9 cellular contexts compared by ENCODE assay signal in genomic region chr11:60700689-60701508, GRCh38. TPM values are rescaled to one million over a fixed set of nuclear protein-coding genes. Genes with fewer than 3 reads are reported as not detected.
DNase-seq lines count a peak whose midpoint lies in the region; ATAC-seq and TF ChIP-seq lines count a peak whose summit lies in the region.
"Had no signal": no experiment of that assay in that cellular context is flagged by ENCODE, and none has a peak within 500 bp of the region (broad histone marks: within the 10 kb centered on the region; RNA-seq: fewer than 3 reads in every experiment).

No MANE protein-coding gene starts in this region.

- H2AFZ ChIP-seq in Karpas-422 (ENCODE audit: low read length) (no peak overlapping the region), SK-N-SH (ENCODE audit: low read depth) (no peak overlapping the region)

- no peaks in the 10 kb centered on the region for H4K20me1 ChIP-seq in Karpas-422 (ENCODE audit: insufficient read depth, low read depth, low read length)
- H4K20me1 ChIP-seq in SK-N-SH (ENCODE audit: insufficient read depth), result no peaks in the 10 kb centered on the region

- H3K4me3 ChIP-seq in Karpas-422 (ENCODE audit: low read length) (no peak overlapping the region), SK-N-SH (ENCODE audit: low read depth in 2 of 2, low read length in 1 of 2) (no peak overlapping the region), ascending aorta (no peak overlapping the region)

- H3K4me2 ChIP-seq in Karpas-422 (ENCODE audit: low read depth, low read length, poor library complexity, severe bottlenecking) (no peak overlapping the region), SK-N-SH (no peak overlapping the region)

- DNase-seq in DMS53 (lab: John Stamatoyannopoulos, UW) (peak; percentile 90), Karpas-422 (peak; percentile 75), SK-N-SH (peak; percentile 27), kidney glomerular epithelial cell (lab: John Stamatoyannopoulos, UW) (peak; percentile 13), ascending aorta (ENCODE audit: low spot score in 2 of 2) (no peak)
- no peak for DNase-seq in activated effector memory CD4-positive, alpha-beta T cell treated with anti-CD3 and anti-CD28 coated beads, Interleukin-2, amount 50 U/mL, for 16 hours
- no peak for DNase-seq in activated T-cell treated with anti-CD3 and anti-CD28 coated beads, Interleukin-2, amount 50 U/mL, for 4 hours

- H3K9ac ChIP-seq in Karpas-422 (ENCODE audit: low read length) (no peak overlapping the region), SK-N-SH (no peak overlapping the region)

- H3K36me3 Mint-ChIP-seq in activated T-cell treated with anti-CD3 and anti-CD28 coated beads, Interleukin-2, amount 50 U/mL, for 4 hours (ENCODE audit: insufficient read depth), result no peaks in the 10 kb centered on the region

- POLR2A ChIA-PET in SK-N-SH (lab: Yijun Ruan, JAX), result no interaction called here

- 42% methylated on average over 15 of the region's 15 CpGs for WGBS in SK-N-SH (ENCODE audit: low lambda C conversion rate)

- H3K4me3 Mint-ChIP-seq in activated T-cell treated with anti-CD3 and anti-CD28 coated beads, Interleukin-2, amount 50 U/mL, for 4 hours, result no peak overlapping the region

- TF ChIP-seq RAD21 in SK-N-SH (IDR thresholded peaks at IDR 0.05; ENCODE audit: low read length), result peak; percentile 32

- H3K4me1 Mint-ChIP-seq in activated T-cell treated with anti-CD3 and anti-CD28 coated beads, Interleukin-2, amount 50 U/mL, for 4 hours (ENCODE audit: low read depth), result no peaks in the 10 kb centered on the region

- H3K79me2 ChIP-seq in Karpas-422 (ENCODE audit: low read length), result no peaks in the 10 kb centered on the region
- no peaks in the 10 kb centered on the region for H3K79me2 ChIP-seq in SK-N-SH (ENCODE audit: insufficient read depth)

- H3K27me3 Mint-ChIP-seq in activated T-cell treated with anti-CD3 and anti-CD28 coated beads, Interleukin-2, amount 50 U/mL, for 4 hours (ENCODE audit: low read depth), result peaks cover 4% of the 10 kb centered on the region

- H3K36me3 ChIP-seq in Karpas-422 (ENCODE audit: insufficient read depth, low read length) (no peaks in the 10 kb centered on the region), SK-N-SH (replicated peaks in 1 of 2; ENCODE audit: control insufficient read depth in 1 of 2, insufficient read depth in 2 of 2, low read length in 1 of 2) (no peaks in the 10 kb centered on the region), ascending aorta (no peaks in the 10 kb centered on the region)

- H3K4me1 ChIP-seq in Karpas-422 (ENCODE audit: low read length), result peaks cover 11% of the 10 kb centered on the region
- H3K4me1 ChIP-seq in SK-N-SH (ENCODE audit: control insufficient read depth in 1 of 2, insufficient read depth in 2 of 2, low read depth in 1 of 2, low read length in 1 of 2), result no peaks in the 10 kb centered on the region; a peak in 1 of 4 replicates
- H3K4me1 ChIP-seq in ascending aorta, result no peaks in the 10 kb centered on the region

- CTCF ChIA-PET in SK-N-SH (lab: Yijun Ruan, JAX), result interaction anchor here (0.9 to 1.7 kb wide), 4 partner anchors 14 to 198 kb away, joined by 3 to 7 read pairs (median 3); no protein-coding TSS in a partner anchor

- H3K9me3 ChIP-seq in Karpas-422 (ENCODE audit: low read length), result no peaks in the 10 kb centered on the region
- no peaks in the 10 kb centered on the region for H3K9me3 ChIP-seq in SK-N-SH
- H3K9me3 ChIP-seq in ascending aorta, result no peaks in the 10 kb centered on the region

- H3K9me3 Mint-ChIP-seq in activated T-cell treated with anti-CD3 and anti-CD28 coated beads, Interleukin-2, amount 50 U/mL, for 4 hours, result no peaks in the 10 kb centered on the region
- H3K9me3 Mint-ChIP-seq: activated T-helper 2 cell treated with anti-CD3 and anti-CD28 coated beads, Interferon-gamma antibody, Interleukin-2, Interleukin-4, amounts not matched to agents 10 μg/mL and 5 μg/mL and 100 μg/mL, durations not matched to agents 14 hours and 24 hours and 36 hours had no signal

- no peaks in the 10 kb centered on the region for H3F3A ChIP-seq in SK-N-SH (replicated peaks; ENCODE audit: insufficient read depth)

- H3K9me2 ChIP-seq in Karpas-422 (replicated peaks; ENCODE audit: insufficient read depth, low read length) (no peaks in the 10 kb centered on the region), SK-N-SH (no peaks in the 10 kb centered on the region)

- no peak overlapping the region for H3K27ac ChIP-seq in Karpas-422 (ENCODE audit: low read length)
- no peak overlapping the region for H3K27ac ChIP-seq in SK-N-SH (ENCODE audit: low read depth in 2 of 2, low read length in 1 of 2)
- no peak overlapping the region for H3K27ac ChIP-seq in ascending aorta

- no peak for ATAC-seq in GM21723 (IDR thresholded peaks at IDR 0.05; ENCODE audit: unreplicated experiment)
- ATAC-seq in activated T-cell treated with anti-CD3 and anti-CD28 coated beads, Interleukin-2, amount 50 U/mL, for 4 hours, result no peak

- H3K27me3 ChIP-seq in Karpas-422 (ENCODE audit: low read length) (no peaks in the 10 kb centered on the region), SK-N-SH (ENCODE audit: insufficient read depth) (no peaks in the 10 kb centered on the region; the same call in 1 of the 2 replicates), ascending aorta (no peaks in the 10 kb centered on the region)

- peak; percentile 48 for TF ChIP-seq CTCF in SK-N-SH (IDR thresholded peaks at IDR 0.05)
- TF ChIP-seq CTCF in ascending aorta (IDR thresholded peaks at IDR 0.05), result no peak

- intact Hi-C loops in ascending aorta (cut with DNase I), result no loop called here

- TF ChIP-seq EP300 in SK-N-SH (IDR thresholded peaks at IDR 0.05; ENCODE audit: borderline replicate concordance in 1 of 2, low read depth in 1 of 2, low read length in 1 of 2), result no peak

TF ChIP-seq in SK-N-SH, 30 proteins besides CTCF, POLR2A, EP300 and RAD21:
- TF ChIP-seq MXI1 (IDR thresholded peaks at IDR 0.05; ENCODE audit: low read depth, low read length) (no peak), TAF1 (IDR thresholded peaks at IDR 0.05; ENCODE audit: borderline replicate concordance, low read depth, low read length) (no peak), NRF1 (IDR thresholded peaks at IDR 0.05; ENCODE audit: low read depth, low read length) (no peak), GATA2 (CRISPR knock-in tag; IDR thresholded peaks at IDR 0.05) (no peak), TEAD4 (IDR thresholded peaks at IDR 0.05; ENCODE audit: borderline replicate concordance, insufficient read depth) (no peak), NFIC (IDR thresholded peaks at IDR 0.05; ENCODE audit: borderline replicate concordance) (no peak), FOXJ3 (CRISPR knock-in tag; IDR thresholded peaks at IDR 0.05) (no peak)

RNA-seq across cellular contexts. Expression of gene MS4A8, which starts 1.5 kb away (rescaled TPM):
- not detected in 2 replicates for total RNA-seq in Karpas-422 (2014; rRNA removed; shearing (Covaris generic); ENCODE audit: low replicate concordance)
- polyA plus RNA-seq in SK-N-SH (2012; rRNA removed), result not detected in 2 replicates
- polyA plus RNA-seq in SK-N-SH (2012; cell fraction: cytosol; rRNA removed), result not detected in 2 replicates
- polyA plus RNA-seq in SK-N-SH (2012; cell fraction: nucleus; rRNA removed), result not detected in 2 replicates
- total RNA-seq in ascending aorta, result not detected
- not detected for total RNA-seq in activated T-cell treated with anti-CD3 and anti-CD28 coated beads, Interleukin-2, amount 50 U/mL, for 4 hours
- total RNA-seq: activated T-helper 2 cell treated with anti-CD3 and anti-CD28 coated beads, Interferon-gamma antibody, Interleukin-2, Interleukin-4, amounts not matched to agents 10 μg/mL and 5 μg/mL and 100 μg/mL, durations not matched to agents 14 hours and 24 hours and 36 hours had no signal

RNA-seq across cellular contexts. Expression of gene MS4A18, which starts 23.6 kb away (rescaled TPM):
- not detected in 2 replicates for total RNA-seq in Karpas-422 (2014; rRNA removed; shearing (Covaris generic); ENCODE audit: low replicate concordance)
- not detected in 2 replicates for polyA plus RNA-seq in SK-N-SH (2012; rRNA removed)
- not detected in 2 replicates for polyA plus RNA-seq in SK-N-SH (2012; cell fraction: cytosol; rRNA removed)
- polyA plus RNA-seq in SK-N-SH (2012; cell fraction: nucleus; rRNA removed), result not detected in 2 replicates
- not detected for total RNA-seq in ascending aorta
- total RNA-seq in activated T-cell treated with anti-CD3 and anti-CD28 coated beads, Interleukin-2, amount 50 U/mL, for 4 hours, result not detected
- total RNA-seq: activated T-helper 2 cell treated with anti-CD3 and anti-CD28 coated beads, Interferon-gamma antibody, Interleukin-2, Interleukin-4, amounts not matched to agents 10 μg/mL and 5 μg/mL and 100 μg/mL, durations not matched to agents 14 hours and 24 hours and 36 hours had no signal

RNA-seq across cellular contexts. Expression of gene MS4A15, which starts 55.8 kb away (rescaled TPM):
- total RNA-seq in Karpas-422 (2014; rRNA removed; shearing (Covaris generic); ENCODE audit: low replicate concordance), result not detected in 2 replicates
- polyA plus RNA-seq in SK-N-SH (2012; rRNA removed), result not detected in 2 replicates
- not detected in 2 replicates for polyA plus RNA-seq in SK-N-SH (2012; cell fraction: cytosol; rRNA removed)
- 0.04 TPM in 1 of 2 replicates, not detected in the other for polyA plus RNA-seq in SK-N-SH (2012; cell fraction: nucleus; rRNA removed)
- not detected for total RNA-seq in ascending aorta
- total RNA-seq in activated T-cell treated with anti-CD3 and anti-CD28 coated beads, Interleukin-2, amount 50 U/mL, for 4 hours, result not detected
- total RNA-seq: activated T-helper 2 cell treated with anti-CD3 and anti-CD28 coated beads, Interferon-gamma antibody, Interleukin-2, Interleukin-4, amounts not matched to agents 10 μg/mL and 5 μg/mL and 100 μg/mL, durations not matched to agents 14 hours and 24 hours and 36 hours had no signal

Comparison
In these comparisons a context has a peak if more than half of its experiments do, and no peak if none do; other contexts are left out.
1. DNase-seq: peak in DMS53 (single experiment), Karpas-422 (single experiment), SK-N-SH (single experiment) and kidney glomerular epithelial cell (single experiment); none in activated effector memory CD4-positive, alpha-beta T cell treated with anti-CD3 and anti-CD28 coated beads, Interleukin-2, amount 50 U/mL, for 16 hours (single experiment), ascending aorta (0 of 2) and activated T-cell treated with anti-CD3 and anti-CD28 coated beads, Interleukin-2, amount 50 U/mL, for 4 hours (single experiment).